Comparison of ENCODE assay signal across 31 cellular contexts in genomic region chr19:42374826-42375376, GRCh38. TPM values are rescaled to one million over a fixed set of nuclear protein-coding genes. Genes with fewer than 3 reads are reported as not detected.
"Had no signal": no experiment of that assay in that cellular context is flagged by ENCODE, and none has a peak within 500 bp of the region (broad histone marks: within the 10 kb centered on the region; RNA-seq: fewer than 3 reads in every experiment).

No MANE protein-coding gene starts in this region.

- H3K27ac ChIP-seq: cardiac muscle cell, PC-9, SJCRH30, SK-N-MC had no signal

- H3K4me2 ChIP-seq: PC-9 had no signal

- FAIRE-seq: TTC549 had no signal

- H3K9me3 ChIP-seq: MG63, SJCRH30 had no signal

- DNase-seq: activated CD4-positive, alpha-beta T cell treated with anti-CD3 and anti-CD28 coated beads, Interleukin-2, amount 10 ng/mL, durations not matched to agents 24 days and 14 days; activated CD4-positive, alpha-beta T cell treated with anti-CD3 and anti-CD28 coated beads, Interleukin-2, amount 50 U/mL, for 4 hours; activated CD8-positive, alpha-beta T cell treated with anti-CD3 and anti-CD28 coated beads for 36 hours; activated effector memory CD4-positive, alpha-beta T cell treated with anti-CD3 and anti-CD28 coated beads, Interleukin-2, amount 50 U/mL, for 16 hours; activated naive CD4-positive, alpha-beta T cell; activated naive CD4-positive, alpha-beta T cell treated with anti-CD3 and anti-CD28 coated beads, Interleukin-2, amount 50 U/mL, for 16 hours; activated naive CD8-positive, alpha-beta T cell treated with anti-CD3 and anti-CD28 coated beads for 36 hours; activated T-cell treated with anti-CD3 and anti-CD28 coated beads, Interleukin-2, amount 50 U/mL, for 1 hour; activated T-cell treated with anti-CD3 and anti-CD28 coated beads, Interleukin-2, amount 50 U/mL, for 72 hours; amniotic stem cell; aorta; Kasumi-1; KG1; MG63; NCI-H1048; NCI-H1436 treated with DMSO at 0.1 percent for 48 hours; NCI-H1694 treated with DMSO at 0.1 percent for 48 hours; NCI-H2029; NCI-H345; NCI-H524 treated with DMSO at 0.1 percent for 48 hours; NK-92 treated with Interleukin-12 subunit alpha and Interleukin-12 subunit beta, amount 100 ng/mL, for 24 hours; PC-9; SHP77; SJCRH30; T1000 had no signal

- H3K4me3 ChIP-seq: cardiac muscle cell, MG63, PC-9, SJCRH30, SK-N-MC had no signal

- ATAC-seq: activated CD8-positive, alpha-beta T cell treated with anti-CD3 and anti-CD28 coated beads for 36 hours; activated T-cell treated with anti-CD3 and anti-CD28 coated beads, Interleukin-2, amount 50 U/mL, for 72 hours; activated T-helper 17 cell treated with anti-CD3 and anti-CD28 coated beads, Interleukin-2, amount 50 U/mL, for 72 hours had no signal

- H3K36me3 ChIP-seq: MG63, SJCRH30 had no signal

- H2AFZ ChIP-seq: PC-9 had no signal

- H3K27me3 ChIP-seq: cardiac muscle cell, SJCRH30 had no signal

RNA-seq across cellular contexts. Expression of gene CNFN, which starts 15.2 kb away (rescaled TPM):
- total RNA-seq: activated CD4-positive, alpha-beta T cell treated with anti-CD3 and anti-CD28 coated beads, Interleukin-2, amount 10 ng/mL, durations not matched to agents 24 days and 14 days; activated CD8-positive, alpha-beta memory T cell treated with anti-CD3 and anti-CD28 coated beads for 36 hours; activated CD8-positive, alpha-beta T cell treated with anti-CD3 and anti-CD28 coated beads for 36 hours; activated naive CD8-positive, alpha-beta T cell treated with anti-CD3 and anti-CD28 coated beads for 36 hours; SJCRH30; T-helper 1 cell treated with Interleukin-12 subunit alpha and Interleukin-12 subunit beta and Interleukin-4 antibody, amounts not matched to agents 30 ng/mL and 1 ng/mL, for 36 hours had no signal

RNA-seq across cellular contexts. Expression of gene LIPE, which starts 52.3 kb away (rescaled TPM):
- total RNA-seq: SJCRH30 had no signal
